Comparison of ENCODE assay signal across 1 cellular context in genomic region chr2:84613082-84613481, GRCh38.
TF ChIP-seq lines count a peak whose summit lies in the region.

No MANE protein-coding gene starts in this region.

TF ChIP-seq in HCT116, 20 proteins besides CTCF, POLR2A, EP300 and RAD21 (continued from another document):
- TF ChIP-seq REST (IDR thresholded peaks at IDR 0.05; ENCODE audit: low read depth): no peak
- no peak for TF ChIP-seq EZH2 (IDR thresholded peaks at IDR 0.05)
- TF ChIP-seq CEBPB (IDR thresholded peaks at IDR 0.05; ENCODE audit: low read depth): peak; percentile 64
- peak; percentile 66 for TF ChIP-seq MAX (IDR thresholded peaks at IDR 0.05)
- TF ChIP-seq EGR1 (IDR thresholded peaks at IDR 0.05; ENCODE audit: low read depth): no peak
- no peak for TF ChIP-seq EZH2phosphoT487 (IDR thresholded peaks at IDR 0.05; ENCODE audit: borderline replicate concordance)
- no peak for TF ChIP-seq ZNF274 (IDR thresholded peaks at IDR 0.05; ENCODE audit: low read depth, low read length)
- TF ChIP-seq JUND (IDR thresholded peaks at IDR 0.05): peak; percentile 87
- TF ChIP-seq CBX3 (IDR thresholded peaks at IDR 0.05; ENCODE audit: low read depth): peak; percentile 90
- TF ChIP-seq ELF1 (IDR thresholded peaks at IDR 0.05; ENCODE audit: borderline replicate concordance, low read depth): no peak
- peak; percentile 100 for TF ChIP-seq TCF7L2 (IDR thresholded peaks at IDR 0.05; ENCODE audit: borderline replicate concordance, extremely low read depth, insufficient read depth, insufficient read length)
- TF ChIP-seq POLR2AphosphoS5 (IDR thresholded peaks at IDR 0.05; ENCODE audit: low read depth, low read length): no peak
